ENCODE assay signal across 8 cellular contexts in genomic region chr2:32355976-32356734, GRCh38. TPM values are rescaled to one million over a fixed set of nuclear protein-coding genes. Genes with fewer than 3 reads are reported as not detected.
A peak's percentile ranks its signal among the peaks of the same experiment; 100 is the strongest.
DNase-seq lines count a peak whose midpoint lies in the region; ATAC-seq and TF ChIP-seq lines count a peak whose summit lies in the region.

No MANE protein-coding gene starts in this region.

- peaks cover 8% of the 10 kb centered on the region for H3K4me1 ChIP-seq in RWPE2 (ENCODE audit: insufficient read depth, poor library complexity, severe bottlenecking)

- peak overlapping the region; percentile 83 for H3K27ac ChIP-seq in RWPE2 (ENCODE audit: poor library complexity, severe bottlenecking)

- peaks cover 28% of the 10 kb centered on the region for H3K36me3 ChIP-seq in RWPE2 (ENCODE audit: low read depth)

- DNase-seq in stimulated activated CD8-positive, alpha-beta memory T cell treated with anti-CD3 and anti-CD28 coated beads, Interleukin-7, amount 100 ng/mL, for 24 hours (ENCODE audit: low read depth), result peak; percentile 3
- DNase-seq in stimulated activated CD8-positive, alpha-beta memory T cell treated with anti-CD3 and anti-CD28 coated beads, Interleukin-4, amount 100 ng/mL, for 48 hours, result no peak
- DNase-seq in RWPE2 (ENCODE audit: low spot score), result no peak
- DNase-seq in epithelial cell of proximal tubule (ENCODE audit: low read depth), result no peak
- peak; percentile 53 for DNase-seq in pons (ENCODE audit: low spot score)
- DNase-seq in activated CD8-positive, alpha-beta memory T cell treated with anti-CD3 and anti-CD28 coated beads for 24 hours, result no peak
- no peak for DNase-seq in SKM-1 treated with dmso at 0.1 percent for 144 hours (lab: John Stamatoyannopoulos, UW; ENCODE audit: unreplicated experiment)

- no peak for TF ChIP-seq CTCF in RWPE2 (IDR thresholded peaks at IDR 0.05; ENCODE audit: poor library complexity, severe bottlenecking)
- TF ChIP-seq CTCF in epithelial cell of proximal tubule (conservative IDR thresholded peaks at IDR 0.05; ENCODE audit: low read depth, low read length), result no peak

- no peaks in the 10 kb centered on the region for H3K27me3 ChIP-seq in RWPE2 (ENCODE audit: insufficient read depth, poor library complexity, severe bottlenecking)

- ATAC-seq in RWPE2 (ENCODE audit: low read depth) (peak; percentile 42), GM21529 (IDR thresholded peaks at IDR 0.05; ENCODE audit: unreplicated experiment) (no peak)

- H3K4me3 ChIP-seq in RWPE2 (ENCODE audit: severe bottlenecking) (peak overlapping the region; percentile 89), epithelial cell of proximal tubule (ENCODE audit: low read depth, low read length) (peak overlapping the region; percentile 86)

- H3K9me3 ChIP-seq in RWPE2 (ENCODE audit: severe bottlenecking), result no peaks in the 10 kb centered on the region

RNA-seq across cellular contexts. Expression of gene BIRC6, which starts 0.7 kb away (rescaled TPM):
- 37.5 and 53.6 TPM in 2 replicates for total RNA-seq in epithelial cell of proximal tubule

Comparison
In these comparisons a context has a peak if more than half of its experiments do, and no peak if none do; other contexts are left out.
1. DNase-seq: peak in stimulated activated CD8-positive, alpha-beta memory T cell treated with anti-CD3 and anti-CD28 coated beads, Interleukin-7, amount 100 ng/mL, for 24 hours (single experiment) and pons (single experiment); none in stimulated activated CD8-positive, alpha-beta memory T cell treated with anti-CD3 and anti-CD28 coated beads, Interleukin-4, amount 100 ng/mL, for 48 hours (single experiment), RWPE2 (single experiment), epithelial cell of proximal tubule (single experiment), activated CD8-positive, alpha-beta memory T cell treated with anti-CD3 and anti-CD28 coated beads for 24 hours (single experiment) and SKM-1 treated with dmso at 0.1 percent for 144 hours (single experiment).